7 cellular contexts compared by ENCODE assay signal in genomic region chr2:75055820-75056675, GRCh38.
DNase-seq lines count a peak whose midpoint lies in the region; ATAC-seq and TF ChIP-seq lines count a peak whose summit lies in the region.

No MANE protein-coding gene starts in this region.

- WGBS in H9 (ENCODE audit: extremely low coverage, insufficient read length, low lambda C conversion rate): no CpG with 5 or more reads among the region's 10 CpGs

- CTCF ChIA-PET in MCF 10A (lab: Yijun Ruan, JAX): interaction anchor here (0.7 to 2.6 kb wide), 7 partner anchors 9 to 349 kb away, joined by 3 to 15 read pairs (median 4); partner anchors contain the start of gene TACR1

- H2BK20ac ChIP-seq in H9 (ENCODE audit: low read depth, low read length, poor library complexity, severe bottlenecking): no peak overlapping the region

- H3K23ac ChIP-seq in H9 (ENCODE audit: insufficient read length, low read depth, low read length): no peak overlapping the region

- no peaks in the 10 kb centered on the region for H3K79me2 ChIP-seq in H9 (ENCODE audit: insufficient read depth, low read length)

- DNase-seq in H9 (peak; percentile 92), M059J (ENCODE audit: low read depth) (peak; percentile 90), non-pigmented ciliary epithelial cell (ENCODE audit: low read depth) (peak; percentile 32), MCF 10A (ENCODE audit: unreplicated experiment) (no peak), posterior vena cava (ENCODE audit: low spot score) (no peak)

- H3T11ph ChIP-seq in H9 (ENCODE audit: low read length): no peak overlapping the region

- H3K56ac ChIP-seq in H9 (ENCODE audit: insufficient read length, low read depth, low read length): no peak overlapping the region

- H3K79me1 ChIP-seq in H9 (ENCODE audit: insufficient read depth, low read depth, low read length, poor library complexity, severe bottlenecking): no peaks in the 10 kb centered on the region

- no peak overlapping the region for H2AFZ ChIP-seq in H9 (ENCODE audit: low read length)

- no peak overlapping the region for H3K4ac ChIP-seq in H9 (ENCODE audit: low read depth, low read length)

- ATAC-seq in GM18870 (IDR thresholded peaks at IDR 0.05; ENCODE audit: unreplicated experiment): peak; percentile 58
- no peak for ATAC-seq in activated CD4-positive, CD25-positive, alpha-beta regulatory T cell treated with anti-CD3 and anti-CD28 coated beads, Interleukin-2, amount 50 U/mL, for 24 hours

- H2BK120ac ChIP-seq in H9 (ENCODE audit: low read depth, low read length, poor library complexity, severe bottlenecking): no peak overlapping the region

- H2BK15ac ChIP-seq in H9 (ENCODE audit: low read depth, low read length): no peak overlapping the region

- H3K27me3 Mint-ChIP-seq in H9 (ENCODE audit: low read depth): peaks cover 45% of the 10 kb centered on the region
- no peaks in the 10 kb centered on the region for H3K27me3 Mint-ChIP-seq in MCF 10A (ENCODE audit: insufficient read depth, unreplicated experiment)

- peaks cover 2% of the 10 kb centered on the region for H3K23me2 ChIP-seq in H9 (ENCODE audit: insufficient read length, low read depth, low read length, poor library complexity, severe bottlenecking)

- H2BK12ac ChIP-seq in H9 (ENCODE audit: insufficient read length, low read depth, low read length): no peak overlapping the region

- peak overlapping the region; percentile 60 for H4K8ac ChIP-seq in H9 (replicated peaks; ENCODE audit: insufficient read length, low read depth, low read length)

- peak overlapping the region; percentile 62 for H3K4me2 ChIP-seq in H9 (ENCODE audit: insufficient read depth, insufficient read length, low read length)

- peak overlapping the region; percentile 74 for H2BK5ac ChIP-seq in H9 (ENCODE audit: insufficient read length, low read length)

- TF ChIP-seq CTCF in H9 (conservative IDR thresholded peaks at IDR 0.05) (no peak), MCF 10A (IDR thresholded peaks at IDR 0.05; ENCODE audit: unreplicated experiment) (no peak)

- H4K91ac ChIP-seq in H9 (ENCODE audit: insufficient read length, low read depth, low read length): peak overlapping the region; percentile 42

- intact Hi-C loops in MCF 10A (cut with micrococcal nuclease): loop anchor here (10.0 kb wide), 1 partner anchor 549 kb away; no protein-coding TSS in a partner anchor
- intact Hi-C loops in posterior vena cava (cut with DNase I): no loop called here

- peak overlapping the region; percentile 69 for H3K9ac ChIP-seq in H9 (ENCODE audit: extremely low read depth, insufficient read length, low read length)

- H3K14ac ChIP-seq in H9 (ENCODE audit: insufficient read depth, low read length): peak overlapping the region; percentile 32; the same call in 1 of the 2 replicates

- peaks cover under 1% of the 10 kb centered on the region for H4K20me1 ChIP-seq in H9 (ENCODE audit: control insufficient read depth, insufficient read depth, insufficient read length)

- BruUV-seq in MCF 10A (replicated peaks; lab: Mats Ljungman, UMichigan): no TSS peak

- H3K4me3 Mint-ChIP-seq in H9: peak overlapping the region; percentile 32 to 62; a peak in 4 of 5 replicates
- H3K4me3 Mint-ChIP-seq in MCF 10A (ENCODE audit: unreplicated experiment): no peak overlapping the region

- peak overlapping the region; percentile 99 for H3K27ac ChIP-seq in H9 (ENCODE audit: insufficient read length, low read depth, low read length)

- POLR2A ChIA-PET in MCF 10A (lab: Yijun Ruan, JAX): no interaction called here

- H3K9me3 Mint-ChIP-seq in H9 (no peaks in the 10 kb centered on the region), MCF 10A (ENCODE audit: unreplicated experiment) (no peaks in the 10 kb centered on the region)

- H2AK5ac ChIP-seq in H9 (ENCODE audit: insufficient read length, low read length): no peak overlapping the region

- H4K5ac ChIP-seq in H9 (ENCODE audit: insufficient read length, low read depth, low read length): no peak overlapping the region

- H3K4me1 ChIP-seq in H9 (ENCODE audit: insufficient read depth, low read length): peaks cover 20% of the 10 kb centered on the region; the same call in 1 of the 2 replicates

- H3K9me3 ChIP-seq in H9 (ENCODE audit: control insufficient read depth, low read depth, low read length): no peaks in the 10 kb centered on the region

- peak overlapping the region; percentile 82 to 99 (median 88) for H3K27ac Mint-ChIP-seq in H9
- no peak overlapping the region for H3K27ac Mint-ChIP-seq in MCF 10A (ENCODE audit: low read depth, unreplicated experiment)

- H3K4me1 Mint-ChIP-seq in H9 (peaks cover 60% of the 10 kb centered on the region in 2 experiments), MCF 10A (ENCODE audit: insufficient read depth, unreplicated experiment) (no peaks in the 10 kb centered on the region)

- peak overlapping the region; percentile 91 for H3K18ac ChIP-seq in H9 (ENCODE audit: insufficient read length, low read depth, low read length)

- H3K36me3 Mint-ChIP-seq in H9 (ENCODE audit: insufficient read depth in 1 of 3, low read depth in 3 of 3): no peaks in the 10 kb centered on the region
- H3K36me3 Mint-ChIP-seq in MCF 10A (ENCODE audit: insufficient read depth, unreplicated experiment): no peaks in the 10 kb centered on the region

- H3K27me3 ChIP-seq in H9 (ENCODE audit: insufficient read depth, low read length): no peaks in the 10 kb centered on the region

Comparison
In these comparisons a context has a peak if more than half of its experiments do, and no peak if none do; other contexts are left out.
1. DNase-seq: peak in H9 (single experiment), M059J (single experiment) and non-pigmented ciliary epithelial cell (single experiment); none in MCF 10A (single experiment) and posterior vena cava (single experiment).